8 cellular contexts compared by ENCODE assay signal in the genomic region with DNA sequence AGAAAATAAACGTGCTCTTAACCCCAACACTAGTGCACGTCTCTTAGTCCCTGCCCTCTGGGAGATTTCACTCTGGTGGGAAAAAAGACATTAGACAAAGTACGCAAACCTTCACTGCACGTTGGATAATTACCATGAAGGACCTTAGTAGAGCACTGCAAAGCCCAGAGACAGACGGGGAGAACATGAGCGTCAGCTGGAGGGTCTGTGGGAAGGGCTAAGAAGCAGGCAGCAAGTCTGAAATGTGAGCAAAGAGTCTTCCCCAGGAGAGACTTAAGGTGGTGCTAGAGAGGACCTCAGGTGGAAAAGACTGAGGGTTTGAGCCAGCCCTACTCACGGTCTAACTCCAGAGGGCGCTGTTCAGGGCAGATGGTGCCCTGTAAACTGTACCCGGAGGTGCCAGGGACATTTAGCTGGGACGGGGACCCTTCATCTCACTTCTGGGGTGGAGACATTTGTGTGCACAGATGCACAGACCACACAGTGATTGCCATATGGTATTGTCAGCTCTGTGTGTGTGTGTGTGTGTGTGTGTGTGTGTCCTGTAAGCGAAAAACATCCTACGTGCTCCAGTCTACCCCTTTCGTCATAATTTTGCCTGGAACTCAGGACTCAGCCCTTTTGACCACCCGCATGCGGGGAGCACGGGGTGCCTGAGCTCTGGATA. TPM values are rescaled to one million over a fixed set of nuclear protein-coding genes. Genes with fewer than 3 reads are reported as not detected.
A peak's percentile ranks its signal among the peaks of the same experiment; 100 is the strongest.
DNase-seq lines count a peak whose midpoint lies in the region; ATAC-seq and TF ChIP-seq lines count a peak whose summit lies in the region.

No MANE protein-coding gene starts in this region.

- no peaks in the 10 kb centered on the region for H3K9me3 Mint-ChIP-seq in naive thymus-derived CD8-positive, alpha-beta T cell

- peaks cover 0 to 3% (median 0%) of the 10 kb centered on the region in 5 donors for H3K27me3 Mint-ChIP-seq in naive thymus-derived CD8-positive, alpha-beta T cell

- H3K4me3 Mint-ChIP-seq in naive thymus-derived CD8-positive, alpha-beta T cell = peak overlapping the region in 3 of 10 donors; percentile 5 to 59 (median 55)

- peaks cover 0 to 14% (median 0%) of the 10 kb centered on the region in 45 donors for H3K27me3 ChIP-seq in dorsolateral prefrontal cortex

- peak; percentile 97 for TF ChIP-seq CTCF in GM12872 (IDR thresholded peaks at IDR 0.05; ENCODE audit: insufficient read depth, low read depth, low read length)
- TF ChIP-seq CTCF in dorsolateral prefrontal cortex (IDR thresholded peaks at IDR 0.05 in 54 of 56, conservative IDR thresholded peaks at IDR 0.05 in 2 of 56; ENCODE audit: low read depth in 1 of 56, partially characterized antibody in 56 of 56) = peak in 51 of 56 donors; percentile 17 to 67 (median 46)

- peak; percentile 13 to 43 for ATAC-seq in naive thymus-derived CD8-positive, alpha-beta T cell
- ATAC-seq in HG02610 (IDR thresholded peaks at IDR 0.05; ENCODE audit: unreplicated experiment) (no peak), GM19023 (IDR thresholded peaks at IDR 0.05; ENCODE audit: unreplicated experiment) (no peak)

- no peak overlapping the region for H3K4me3 ChIP-seq in dorsolateral prefrontal cortex

- no peak overlapping the region for H3K27ac ChIP-seq in dorsolateral prefrontal cortex

- H3K27ac Mint-ChIP-seq in naive thymus-derived CD8-positive, alpha-beta T cell = peak overlapping the region; percentile 5 to 94 (median 84)

- peak; percentile 92 to 94 for DNase-seq in AML-193 (lab: John Stamatoyannopoulos, UW)
- DNase-seq in NCI-H1694 treated with DMSO at 0.1 percent for 48 hours (lab: John Stamatoyannopoulos, UW) = peak; percentile 97
- DNase-seq in T-helper 1 cell = peak in 3 of 5 donors; percentile 15 to 76 (median 16)
- DNase-seq in dorsolateral prefrontal cortex = peak in 3 of 10 donors; percentile 40 to 48 (median 41)
- DNase-seq in naive thymus-derived CD8-positive, alpha-beta T cell = peak in 5 of 10 donors; percentile 36 to 64 (median 62)

- intact Hi-C loops in dorsolateral prefrontal cortex (cut with DNase I) = loop anchor here in 1 of 2 donors (5.0 kb wide), 1 partner anchor 33 kb away; a partner anchor contains a TSS

- H3K4me1 Mint-ChIP-seq in naive thymus-derived CD8-positive, alpha-beta T cell = peaks cover 29 to 53% (median 44%) of the 10 kb centered on the region in 4 donors

- POLR2A ChIA-PET in naive thymus-derived CD8-positive, alpha-beta T cell (lab: Charles Lee) = interaction anchor here (0.5 to 4.4 kb wide), 5 partner anchors 8 to 914 kb away, joined by 3 to 57 read pairs (median 4); a partner anchor contains a TSS

- H3K36me3 Mint-ChIP-seq in naive thymus-derived CD8-positive, alpha-beta T cell = no peaks in the 10 kb centered on the region

RNA-seq across cellular contexts. Expression of a gene that starts 9.9 kb away (rescaled TPM):
- 100 to 1,000 TPM in 2 of 120 experiments, 10 to 100 TPM in 118; 16.2 to 113 (median 58.6) TPM for total RNA-seq in dorsolateral prefrontal cortex
- under 1 TPM; 0.23 to 0.27 TPM for total RNA-seq in naive thymus-derived CD8-positive, alpha-beta T cell
- polyA plus RNA-seq in naive thymus-derived CD8-positive, alpha-beta T cell = under 1 TPM in 1 of 3 donors, not detected in 2; 0.07 TPM

RNA-seq across cellular contexts. Expression of a gene that starts 35.6 kb away (rescaled TPM):
- total RNA-seq in dorsolateral prefrontal cortex = 100 to 1,000 TPM; 415 to 719 (median 536) TPM
- total RNA-seq in naive thymus-derived CD8-positive, alpha-beta T cell = 1,000 to 10,000 TPM; 3,521 to 3,522 TPM
- 1,000 to 10,000 TPM; 3,970 to 4,559 (median 4,444) TPM for polyA plus RNA-seq in naive thymus-derived CD8-positive, alpha-beta T cell

RNA-seq across cellular contexts. Expression of a gene that starts 38.2 kb away (rescaled TPM):
- total RNA-seq in dorsolateral prefrontal cortex = 100 to 1,000 TPM in 63 of 120 experiments, 10 to 100 TPM in 57; 43.6 to 155 (median 101) TPM
- total RNA-seq in naive thymus-derived CD8-positive, alpha-beta T cell = 10 to 100 TPM; 11.8 to 12.0 TPM
- under 1 TPM in 2 of 3 donors, not detected in 1; 0.75 to 0.82 TPM for polyA plus RNA-seq in naive thymus-derived CD8-positive, alpha-beta T cell

Comparison
In these comparisons a context has a peak if more than half of its experiments do, and no peak if none do; other contexts are left out.
1. ATAC-seq: peak in naive thymus-derived CD8-positive, alpha-beta T cell (2 of 2); none in HG02610 (single experiment) and GM19023 (single experiment).
2. RNA of a gene that starts 9.9 kb away (total RNA-seq): 16.2 to 113 TPM in dorsolateral prefrontal cortex; 0.23 to 0.27 TPM in naive thymus-derived CD8-positive, alpha-beta T cell; every median in the first group is over 10 times any median in the second.
3. RNA of a gene that starts 35.6 kb away (total RNA-seq): 3,521 to 3,522 TPM in naive thymus-derived CD8-positive, alpha-beta T cell; 415 to 719 TPM in dorsolateral prefrontal cortex; every median in the first group is over 4 times any median in the second.